ENCODE assay signal across 7 cellular contexts in the genomic region with DNA sequence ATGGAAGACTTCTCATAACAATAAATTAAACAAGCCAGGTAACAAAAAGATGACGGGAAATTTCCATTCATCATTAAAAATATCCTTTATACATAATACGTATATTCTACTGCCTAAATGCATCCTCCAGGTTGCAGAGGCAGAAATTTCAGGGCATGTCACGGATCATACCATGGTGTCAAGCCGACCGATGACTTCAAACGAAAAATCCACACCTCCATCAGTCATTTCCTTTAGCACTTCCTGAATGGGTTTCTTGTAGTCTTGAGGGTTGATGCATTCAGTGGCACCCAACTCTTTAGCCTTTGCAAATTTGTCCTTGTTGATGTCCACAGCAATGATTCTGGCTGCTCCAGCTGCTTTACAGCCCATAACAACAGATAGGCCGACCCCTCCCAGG. TPM values are rescaled to one million over a fixed set of nuclear protein-coding genes. Genes with fewer than 3 reads are reported as not detected.
"Had no signal": no experiment of that assay in that cellular context is flagged by ENCODE, and none has a peak within 500 bp of the region (broad histone marks: within the 10 kb centered on the region; RNA-seq: fewer than 3 reads in every experiment).

No MANE protein-coding gene starts in this region.

RNA-seq across cellular contexts. Expression of gene ADH1A, which starts 51.8 kb away (rescaled TPM):
- total RNA-seq: stomach, suprapubic skin, temporal lobe, transverse colon, ureter, urinary bladder, vagina had no signal
- polyA plus RNA-seq: stomach had no signal
